In genomic region chr22:38316340-38317236, GRCh38 we compare ENCODE assay signal across 1 cellular context.
TF ChIP-seq lines count a peak whose summit lies in the region.

No MANE protein-coding gene starts in this region.

TF ChIP-seq in HepG2, 621 proteins besides CTCF, POLR2A, EP300 and RAD21 (continued from another document and continues in another):
- TF ChIP-seq, protein P1, sequence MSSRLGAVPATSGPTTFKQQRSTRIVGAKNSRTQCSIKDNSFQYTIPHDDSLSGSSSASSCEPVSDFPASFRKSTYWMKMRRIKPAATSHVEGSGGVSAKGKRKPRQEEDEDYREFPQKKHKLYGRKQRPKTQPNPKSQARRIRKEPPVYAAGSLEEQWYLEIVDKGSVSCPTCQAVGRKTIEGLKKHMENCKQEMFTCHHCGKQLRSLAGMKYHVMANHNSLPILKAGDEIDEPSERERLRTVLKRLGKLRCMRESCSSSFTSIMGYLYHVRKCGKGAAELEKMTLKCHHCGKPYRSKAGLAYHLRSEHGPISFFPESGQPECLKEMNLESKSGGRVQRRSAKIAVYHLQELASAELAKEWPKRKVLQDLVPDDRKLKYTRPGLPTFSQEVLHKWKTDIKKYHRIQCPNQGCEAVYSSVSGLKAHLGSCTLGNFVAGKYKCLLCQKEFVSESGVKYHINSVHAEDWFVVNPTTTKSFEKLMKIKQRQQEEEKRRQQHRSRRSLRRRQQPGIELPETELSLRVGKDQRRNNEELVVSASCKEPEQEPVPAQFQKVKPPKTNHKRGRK (CRISPR knock-in tag; IDR thresholded peaks at IDR 0.05), result no peak
- TF ChIP-seq TBX3 (IDR thresholded peaks at IDR 0.05; ENCODE audit: borderline replicate concordance) (no peak), ZFP90 (CRISPR knock-in tag; IDR thresholded peaks at IDR 0.05; ENCODE audit: borderline replicate concordance) (0 out of 2 replicates have a peak, but pooled peaks have one; percentile 26), KLF11 (CRISPR knock-in tag; IDR thresholded peaks at IDR 0.05) (no peak), ZNF260 (CRISPR knock-in tag; IDR thresholded peaks at IDR 0.05; ENCODE audit: borderline replicate concordance, low read depth) (no peak), POGZ (CRISPR knock-in tag; IDR thresholded peaks at IDR 0.05) (no peak), RBAK (CRISPR knock-in tag; IDR thresholded peaks at IDR 0.05) (no peak), MEIS2 (CRISPR knock-in tag; IDR thresholded peaks at IDR 0.05) (no peak), ZNF580 (CRISPR knock-in tag; IDR thresholded peaks at IDR 0.05; ENCODE audit: borderline replicate concordance, low read depth) (no peak), ZNF891 (CRISPR knock-in tag; IDR thresholded peaks at IDR 0.05) (0 out of 2 replicates have a peak, but pooled peaks have one; percentile 22), NFE2L2 (IDR thresholded peaks at IDR 0.05; ENCODE audit: low read length) (no peak), KLF12 (CRISPR knock-in tag; IDR thresholded peaks at IDR 0.05; ENCODE audit: borderline replicate concordance) (no peak), PHF21A (CRISPR knock-in tag; IDR thresholded peaks at IDR 0.05) (peak; percentile 23; the same call in 1 of the 2 replicates), NKX3-1 (CRISPR knock-in tag; IDR thresholded peaks at IDR 0.05) (no peak), ZNF670 (CRISPR knock-in tag; IDR thresholded peaks at IDR 0.05; ENCODE audit: borderline replicate concordance) (no peak), TEAD2 (CRISPR knock-in tag; IDR thresholded peaks at IDR 0.05) (no peak), ZNF768 (CRISPR knock-in tag; IDR thresholded peaks at IDR 0.05) (0 out of 2 replicates have a peak, but pooled peaks have one; percentile 34), NFYC (CRISPR knock-in tag; IDR thresholded peaks at IDR 0.05) (no peak), HINFP (CRISPR knock-in tag; IDR thresholded peaks at IDR 0.05; ENCODE audit: low read depth) (no peak), ATF3 (CRISPR knock-in tag; IDR thresholded peaks at IDR 0.05) (no peak), TMF1 (CRISPR knock-in tag; IDR thresholded peaks at IDR 0.05; ENCODE audit: low read depth) (no peak), ZNF530 (CRISPR knock-in tag; IDR thresholded peaks at IDR 0.05; ENCODE audit: low read depth) (no peak), JARID2 (CRISPR knock-in tag; IDR thresholded peaks at IDR 0.05; ENCODE audit: insufficient replicate concordance) (no peak), LCORL (IDR thresholded peaks at IDR 0.05) (no peak), LCORL (CRISPR knock-in tag; IDR thresholded peaks at IDR 0.05) (peak; percentile 42; the same call in 1 of the 2 replicates), ZNF556 (CRISPR knock-in tag; IDR thresholded peaks at IDR 0.05; ENCODE audit: borderline replicate concordance) (no peak), ARNT (IDR thresholded peaks at IDR 0.05) (no peak), PHF8 (CRISPR knock-in tag; IDR thresholded peaks at IDR 0.05) (peak; percentile 50), PCBP1 (IDR thresholded peaks at IDR 0.05; ENCODE audit: borderline replicate concordance, low read depth, low read length) (no peak), SMC3 (IDR thresholded peaks at IDR 0.05; ENCODE audit: low read length) (no peak), ZNF570 (CRISPR knock-in tag; IDR thresholded peaks at IDR 0.05; ENCODE audit: borderline replicate concordance) (no peak), HNRNPK (IDR thresholded peaks at IDR 0.05; ENCODE audit: low read depth, low read length, poor library complexity, severe bottlenecking) (peak; percentile 82), SIX4 (CRISPR knock-in tag; IDR thresholded peaks at IDR 0.05) (no peak), ZNF432 (CRISPR knock-in tag; IDR thresholded peaks at IDR 0.05; ENCODE audit: borderline replicate concordance) (no peak), ZBTB20 (CRISPR knock-in tag; IDR thresholded peaks at IDR 0.05; ENCODE audit: borderline replicate concordance, low read depth) (no peak), KLF16 (CRISPR knock-in tag; IDR thresholded peaks at IDR 0.05) (0 out of 4 replicates have a peak, but pooled peaks of 1 of the 2 experiments have one; percentile 33), ZZZ3 (CRISPR knock-in tag; IDR thresholded peaks at IDR 0.05; ENCODE audit: borderline replicate concordance) (0 out of 2 replicates have a peak, but pooled peaks have one; percentile 5), ZNF781 (CRISPR knock-in tag; IDR thresholded peaks at IDR 0.05; ENCODE audit: borderline replicate concordance, not compliant biosample characterization) (no peak), SKI (IDR thresholded peaks at IDR 0.05; ENCODE audit: partially characterized antibody) (peak; percentile 58)
- TF ChIP-seq, protein P2, sequence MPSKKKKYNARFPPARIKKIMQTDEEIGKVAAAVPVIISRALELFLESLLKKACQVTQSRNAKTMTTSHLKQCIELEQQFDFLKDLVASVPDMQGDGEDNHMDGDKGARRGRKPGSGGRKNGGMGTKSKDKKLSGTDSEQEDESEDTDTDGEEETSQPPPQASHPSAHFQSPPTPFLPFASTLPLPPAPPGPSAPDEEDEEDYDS (CRISPR knock-in tag; IDR thresholded peaks at IDR 0.05), result no peak
- TF ChIP-seq, protein P3, sequence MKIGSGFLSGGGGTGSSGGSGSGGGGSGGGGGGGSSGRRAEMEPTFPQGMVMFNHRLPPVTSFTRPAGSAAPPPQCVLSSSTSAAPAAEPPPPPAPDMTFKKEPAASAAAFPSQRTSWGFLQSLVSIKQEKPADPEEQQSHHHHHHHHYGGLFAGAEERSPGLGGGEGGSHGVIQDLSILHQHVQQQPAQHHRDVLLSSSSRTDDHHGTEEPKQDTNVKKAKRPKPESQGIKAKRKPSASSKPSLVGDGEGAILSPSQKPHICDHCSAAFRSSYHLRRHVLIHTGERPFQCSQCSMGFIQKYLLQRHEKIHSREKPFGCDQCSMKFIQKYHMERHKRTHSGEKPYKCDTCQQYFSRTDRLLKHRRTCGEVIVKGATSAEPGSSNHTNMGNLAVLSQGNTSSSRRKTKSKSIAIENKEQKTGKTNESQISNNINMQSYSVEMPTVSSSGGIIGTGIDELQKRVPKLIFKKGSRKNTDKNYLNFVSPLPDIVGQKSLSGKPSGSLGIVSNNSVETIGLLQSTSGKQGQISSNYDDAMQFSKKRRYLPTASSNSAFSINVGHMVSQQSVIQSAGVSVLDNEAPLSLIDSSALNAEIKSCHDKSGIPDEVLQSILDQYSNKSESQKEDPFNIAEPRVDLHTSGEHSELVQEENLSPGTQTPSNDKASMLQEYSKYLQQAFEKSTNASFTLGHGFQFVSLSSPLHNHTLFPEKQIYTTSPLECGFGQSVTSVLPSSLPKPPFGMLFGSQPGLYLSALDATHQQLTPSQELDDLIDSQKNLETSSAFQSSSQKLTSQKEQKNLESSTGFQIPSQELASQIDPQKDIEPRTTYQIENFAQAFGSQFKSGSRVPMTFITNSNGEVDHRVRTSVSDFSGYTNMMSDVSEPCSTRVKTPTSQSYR (CRISPR knock-in tag; IDR thresholded peaks at IDR 0.05; ENCODE audit: borderline replicate concordance), result no peak
- TF ChIP-seq, protein P4, sequence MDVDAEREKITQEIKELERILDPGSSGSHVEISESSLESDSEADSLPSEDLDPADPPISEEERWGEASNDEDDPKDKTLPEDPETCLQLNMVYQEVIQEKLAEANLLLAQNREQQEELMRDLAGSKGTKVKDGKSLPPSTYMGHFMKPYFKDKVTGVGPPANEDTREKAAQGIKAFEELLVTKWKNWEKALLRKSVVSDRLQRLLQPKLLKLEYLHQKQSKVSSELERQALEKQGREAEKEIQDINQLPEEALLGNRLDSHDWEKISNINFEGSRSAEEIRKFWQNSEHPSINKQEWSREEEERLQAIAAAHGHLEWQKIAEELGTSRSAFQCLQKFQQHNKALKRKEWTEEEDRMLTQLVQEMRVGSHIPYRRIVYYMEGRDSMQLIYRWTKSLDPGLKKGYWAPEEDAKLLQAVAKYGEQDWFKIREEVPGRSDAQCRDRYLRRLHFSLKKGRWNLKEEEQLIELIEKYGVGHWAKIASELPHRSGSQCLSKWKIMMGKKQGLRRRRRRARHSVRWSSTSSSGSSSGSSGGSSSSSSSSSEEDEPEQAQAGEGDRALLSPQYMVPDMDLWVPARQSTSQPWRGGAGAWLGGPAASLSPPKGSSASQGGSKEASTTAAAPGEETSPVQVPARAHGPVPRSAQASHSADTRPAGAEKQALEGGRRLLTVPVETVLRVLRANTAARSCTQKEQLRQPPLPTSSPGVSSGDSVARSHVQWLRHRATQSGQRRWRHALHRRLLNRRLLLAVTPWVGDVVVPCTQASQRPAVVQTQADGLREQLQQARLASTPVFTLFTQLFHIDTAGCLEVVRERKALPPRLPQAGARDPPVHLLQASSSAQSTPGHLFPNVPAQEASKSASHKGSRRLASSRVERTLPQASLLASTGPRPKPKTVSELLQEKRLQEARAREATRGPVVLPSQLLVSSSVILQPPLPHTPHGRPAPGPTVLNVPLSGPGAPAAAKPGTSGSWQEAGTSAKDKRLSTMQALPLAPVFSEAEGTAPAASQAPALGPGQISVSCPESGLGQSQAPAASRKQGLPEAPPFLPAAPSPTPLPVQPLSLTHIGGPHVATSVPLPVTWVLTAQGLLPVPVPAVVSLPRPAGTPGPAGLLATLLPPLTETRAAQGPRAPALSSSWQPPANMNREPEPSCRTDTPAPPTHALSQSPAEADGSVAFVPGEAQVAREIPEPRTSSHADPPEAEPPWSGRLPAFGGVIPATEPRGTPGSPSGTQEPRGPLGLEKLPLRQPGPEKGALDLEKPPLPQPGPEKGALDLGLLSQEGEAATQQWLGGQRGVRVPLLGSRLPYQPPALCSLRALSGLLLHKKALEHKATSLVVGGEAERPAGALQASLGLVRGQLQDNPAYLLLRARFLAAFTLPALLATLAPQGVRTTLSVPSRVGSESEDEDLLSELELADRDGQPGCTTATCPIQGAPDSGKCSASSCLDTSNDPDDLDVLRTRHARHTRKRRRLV (CRISPR knock-in tag; IDR thresholded peaks at IDR 0.05), result no peak
- TF ChIP-seq, protein P5, sequence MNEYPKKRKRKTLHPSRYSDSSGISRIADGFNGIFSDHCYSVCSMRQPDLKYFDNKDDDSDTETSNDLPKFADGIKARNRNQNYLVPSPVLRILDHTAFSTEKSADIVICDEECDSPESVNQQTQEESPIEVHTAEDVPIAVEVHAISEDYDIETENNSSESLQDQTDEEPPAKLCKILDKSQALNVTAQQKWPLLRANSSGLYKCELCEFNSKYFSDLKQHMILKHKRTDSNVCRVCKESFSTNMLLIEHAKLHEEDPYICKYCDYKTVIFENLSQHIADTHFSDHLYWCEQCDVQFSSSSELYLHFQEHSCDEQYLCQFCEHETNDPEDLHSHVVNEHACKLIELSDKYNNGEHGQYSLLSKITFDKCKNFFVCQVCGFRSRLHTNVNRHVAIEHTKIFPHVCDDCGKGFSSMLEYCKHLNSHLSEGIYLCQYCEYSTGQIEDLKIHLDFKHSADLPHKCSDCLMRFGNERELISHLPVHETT (CRISPR knock-in tag; conservative IDR thresholded peaks at IDR 0.05), result no peak
- TF ChIP-seq, protein P6, sequence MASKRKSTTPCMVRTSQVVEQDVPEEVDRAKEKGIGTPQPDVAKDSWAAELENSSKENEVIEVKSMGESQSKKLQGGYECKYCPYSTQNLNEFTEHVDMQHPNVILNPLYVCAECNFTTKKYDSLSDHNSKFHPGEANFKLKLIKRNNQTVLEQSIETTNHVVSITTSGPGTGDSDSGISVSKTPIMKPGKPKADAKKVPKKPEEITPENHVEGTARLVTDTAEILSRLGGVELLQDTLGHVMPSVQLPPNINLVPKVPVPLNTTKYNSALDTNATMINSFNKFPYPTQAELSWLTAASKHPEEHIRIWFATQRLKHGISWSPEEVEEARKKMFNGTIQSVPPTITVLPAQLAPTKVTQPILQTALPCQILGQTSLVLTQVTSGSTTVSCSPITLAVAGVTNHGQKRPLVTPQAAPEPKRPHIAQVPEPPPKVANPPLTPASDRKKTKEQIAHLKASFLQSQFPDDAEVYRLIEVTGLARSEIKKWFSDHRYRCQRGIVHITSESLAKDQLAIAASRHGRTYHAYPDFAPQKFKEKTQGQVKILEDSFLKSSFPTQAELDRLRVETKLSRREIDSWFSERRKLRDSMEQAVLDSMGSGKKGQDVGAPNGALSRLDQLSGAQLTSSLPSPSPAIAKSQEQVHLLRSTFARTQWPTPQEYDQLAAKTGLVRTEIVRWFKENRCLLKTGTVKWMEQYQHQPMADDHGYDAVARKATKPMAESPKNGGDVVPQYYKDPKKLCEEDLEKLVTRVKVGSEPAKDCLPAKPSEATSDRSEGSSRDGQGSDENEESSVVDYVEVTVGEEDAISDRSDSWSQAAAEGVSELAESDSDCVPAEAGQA (IDR thresholded peaks at IDR 0.05; ENCODE audit: low read depth), result no peak
- TF ChIP-seq, protein P6 (CRISPR knock-in tag; IDR thresholded peaks at IDR 0.05; ENCODE audit: borderline replicate concordance), result no peak
